ENCODE assay signal across 9 cellular contexts in genomic region chr2:55052087-55053061, GRCh38. TPM values are rescaled to one million over a fixed set of nuclear protein-coding genes. Genes with fewer than 3 reads are reported as not detected.
A peak's percentile ranks its signal among the peaks of the same experiment; 100 is the strongest.
DNase-seq lines count a peak whose midpoint lies in the region; ATAC-seq and TF ChIP-seq lines count a peak whose summit lies in the region.
"Had no signal": no experiment of that assay in that cellular context is flagged by ENCODE, and none has a peak within 500 bp of the region (broad histone marks: within the 10 kb centered on the region; RNA-seq: fewer than 3 reads in every experiment).

No MANE protein-coding gene starts in this region.

- H2AFZ ChIP-seq in OCI-LY7 (ENCODE audit: low read length), result peak overlapping the region; percentile 87

- H3K36me3 ChIP-seq in OCI-LY7 (ENCODE audit: insufficient read depth, low read length) (0 out of 2 replicates have a peak, but pooled peaks cover 3% of the 10 kb centered on the region), esophagus squamous epithelium (no peaks in the 10 kb centered on the region), ovary (no peaks in the 10 kb centered on the region), H7 (replicated peaks; ENCODE audit: control insufficient read depth, insufficient read depth, low read length) (no peaks in the 10 kb centered on the region)

- H3K9me3 Mint-ChIP-seq in activated CD4-positive, alpha-beta T cell treated with anti-CD3 and anti-CD28 coated beads, Interleukin-2, amount 10 ng/mL, durations not matched to agents 24 days and 14 days, result no peaks in the 10 kb centered on the region
- H3K9me3 Mint-ChIP-seq in stimulated activated naive CD8-positive, alpha-beta T cell treated with anti-CD3 and anti-CD28 coated beads, Interleukin-15, amount 100 ng/mL, for 72 hours, result no peaks in the 10 kb centered on the region

- H3K9me3 ChIP-seq in OCI-LY7 (ENCODE audit: low read length), result no peaks in the 10 kb centered on the region
- H3K9me3 ChIP-seq in esophagus squamous epithelium, result no peaks in the 10 kb centered on the region
- H3K9me3 ChIP-seq in ovary, result no peaks in the 10 kb centered on the region

- WGBS in esophagus squamous epithelium, 2 donors, result 56 to 58% methylated on average over 7 of the region's 7 CpGs
- 67 to 73% (median 71%) methylated on average over 7 of the region's 7 CpGs for WGBS in ovary, 3 donors

- H3K4me1 Mint-ChIP-seq in activated CD4-positive, alpha-beta T cell treated with anti-CD3 and anti-CD28 coated beads, Interleukin-2, amount 10 ng/mL, durations not matched to agents 24 days and 14 days, result peaks cover 37% of the 10 kb centered on the region
- H3K4me1 Mint-ChIP-seq in stimulated activated naive CD8-positive, alpha-beta T cell treated with anti-CD3 and anti-CD28 coated beads, Interleukin-15, amount 100 ng/mL, for 72 hours, result peaks cover 31% of the 10 kb centered on the region

- DNase-seq in activated CD4-positive, alpha-beta T cell treated with anti-CD3 and anti-CD28 coated beads, Interleukin-2, amount 10 ng/mL, durations not matched to agents 24 days and 14 days, result no peak
- DNase-seq in activated CD4-positive, alpha-beta T cell treated with anti-CD3 and anti-CD28 coated beads, Interleukin-2, amount 50 U/mL, for 4 hours, result no peak
- peak; percentile 40 for DNase-seq in OCI-LY7 (ENCODE audit: low spot score)
- no peak for DNase-seq in esophagus squamous epithelium (lab: John Stamatoyannopoulos, UW)
- DNase-seq in stimulated activated naive CD8-positive, alpha-beta T cell treated with anti-CD3 and anti-CD28 coated beads, Interleukin-15, amount 100 ng/mL, for 72 hours, result no peak
- no peak for DNase-seq in HEK293T (ENCODE audit: extremely low spot score)
- DNase-seq in ovary, result no peak
- no peak for DNase-seq in H7
- DNase-seq: activated CD4-positive, alpha-beta T cell treated with anti-CD3 and anti-CD28 coated beads for 1 hour had no signal

- H3K79me2 ChIP-seq in OCI-LY7 (ENCODE audit: insufficient read depth, low read depth, low read length), result peaks cover 46% of the 10 kb centered on the region

- TF ChIP-seq POLR2A in esophagus squamous epithelium (IDR thresholded peaks at IDR 0.05) (no peak), ovary (IDR thresholded peaks at IDR 0.05) (no peak)

- peak overlapping the region; percentile 89 for H3K27ac ChIP-seq in OCI-LY7 (ENCODE audit: low read depth, low read length, poor library complexity, severe bottlenecking)
- peak overlapping the region; percentile 99 to 100 (median 100) for H3K27ac ChIP-seq in esophagus squamous epithelium
- peak overlapping the region in 1 of 2 donors; percentile 92 for H3K27ac ChIP-seq in ovary

- peak overlapping the region; percentile 75 for H3K4me3 ChIP-seq in OCI-LY7 (ENCODE audit: low read depth, low read length, poor library complexity, severe bottlenecking)
- peak overlapping the region in 1 of 4 donors; percentile 81 for H3K4me3 ChIP-seq in esophagus squamous epithelium
- no peak overlapping the region for H3K4me3 ChIP-seq in ovary
- no peak overlapping the region for H3K4me3 ChIP-seq in H7 (ENCODE audit: insufficient read depth, low read depth, low read length)

- peaks cover 3% of the 10 kb centered on the region for H3K36me3 Mint-ChIP-seq in activated CD4-positive, alpha-beta T cell treated with anti-CD3 and anti-CD28 coated beads, Interleukin-2, amount 10 ng/mL, durations not matched to agents 24 days and 14 days (ENCODE audit: low read depth)

- H3K27me3 ChIP-seq in esophagus squamous epithelium (no peaks in the 10 kb centered on the region), ovary (no peaks in the 10 kb centered on the region), H7 (ENCODE audit: control insufficient read depth, insufficient read depth, low read length) (no peaks in the 10 kb centered on the region)

- CTCF ChIA-PET in OCI-LY7 (lab: Charles Lee; ENCODE audit: unreplicated experiment) (interaction anchor here (0.6 kb wide), 1 partner anchor 105 kb away, joined by 4 read pairs; no protein-coding TSS in a partner anchor), HEK293T (lab: Yijun Ruan, JAX) (no interaction called here)

- no TSS peak for BruUV-seq in OCI-LY7 (replicated peaks; lab: Mats Ljungman, UMichigan)

- H3K27me3 Mint-ChIP-seq in activated CD4-positive, alpha-beta T cell treated with anti-CD3 and anti-CD28 coated beads, Interleukin-2, amount 10 ng/mL, durations not matched to agents 24 days and 14 days, result no peaks in the 10 kb centered on the region
- no peaks in the 10 kb centered on the region for H3K27me3 Mint-ChIP-seq in stimulated activated naive CD8-positive, alpha-beta T cell treated with anti-CD3 and anti-CD28 coated beads, Interleukin-15, amount 100 ng/mL, for 72 hours

- peak overlapping the region; percentile 95 for H3K4me2 ChIP-seq in OCI-LY7 (ENCODE audit: low read length)

- peak; percentile 41; the same call in 1 of the 2 replicates for TF ChIP-seq CTCF in OCI-LY7 (conservative IDR thresholded peaks at IDR 0.05; ENCODE audit: low read length)
- no peak for TF ChIP-seq CTCF in esophagus squamous epithelium (IDR thresholded peaks at IDR 0.05)
- TF ChIP-seq CTCF in ovary (IDR thresholded peaks at IDR 0.05), result no peak

- H3K27ac Mint-ChIP-seq in activated CD4-positive, alpha-beta T cell treated with anti-CD3 and anti-CD28 coated beads, Interleukin-2, amount 10 ng/mL, durations not matched to agents 24 days and 14 days, result no peak overlapping the region
- no peak overlapping the region for H3K27ac Mint-ChIP-seq in stimulated activated naive CD8-positive, alpha-beta T cell treated with anti-CD3 and anti-CD28 coated beads, Interleukin-15, amount 100 ng/mL, for 72 hours

- H4K20me1 ChIP-seq in OCI-LY7 (ENCODE audit: insufficient read depth, low read length), result peaks cover 10% of the 10 kb centered on the region; the same call in 1 of the 2 replicates

- POLR2A ChIA-PET in OCI-LY7 (lab: Charles Lee) (interaction anchor here (0.7 to 2.2 kb wide), 9 partner anchors 10 to 165 kb away, joined by 3 to 18 read pairs (median 3); no protein-coding TSS in a partner anchor), HEK293T (lab: Yijun Ruan, JAX) (interaction anchor here (0.6 to 4.2 kb wide), 3 partner anchors 16 to 330 kb away, joined by 3 to 40 read pairs (median 3); no protein-coding TSS in a partner anchor)

- intact Hi-C loops in activated CD4-positive, alpha-beta T cell treated with anti-CD3 and anti-CD28 coated beads, Interleukin-2, amount 10 ng/mL, durations not matched to agents 24 days and 14 days (cut with micrococcal nuclease), result loop anchor here (5.0 kb wide), 4 partner anchors 150 to 480 kb away; partner anchors contain the start of gene EML6
- intact Hi-C loops in OCI-LY7 (cut with micrococcal nuclease; ENCODE audit: unreplicated experiment), result no loop called here
- intact Hi-C loops in esophagus squamous epithelium (cut with DNase I), result no loop called here
- intact Hi-C loops in ovary (cut with DNase I), result loop anchor here in 2 of 4 donors (5.0 to 10.0 kb wide), 2 partner anchors 50 to 62 kb away; no protein-coding TSS in a partner anchor

- no peaks in the 10 kb centered on the region for H3K9me2 ChIP-seq in OCI-LY7 (ENCODE audit: insufficient read depth, low read length)

- no peak for TF ChIP-seq EP300 in ovary (IDR thresholded peaks at IDR 0.05)

- H3K4me3 Mint-ChIP-seq in activated CD4-positive, alpha-beta T cell treated with anti-CD3 and anti-CD28 coated beads, Interleukin-2, amount 10 ng/mL, durations not matched to agents 24 days and 14 days, result peak overlapping the region; percentile 23
- peak overlapping the region; percentile 48 to 97 for H3K4me3 Mint-ChIP-seq in stimulated activated naive CD8-positive, alpha-beta T cell treated with anti-CD3 and anti-CD28 coated beads, Interleukin-15, amount 100 ng/mL, for 72 hours

- peaks cover 53% of the 10 kb centered on the region for H3K4me1 ChIP-seq in OCI-LY7 (ENCODE audit: insufficient read depth, low read length, poor library complexity, severe bottlenecking)
- H3K4me1 ChIP-seq in esophagus squamous epithelium, result peaks cover 11 to 34% (median 12%) of the 10 kb centered on the region in 3 donors
- no peaks in the 10 kb centered on the region for H3K4me1 ChIP-seq in ovary (ENCODE audit: insufficient read depth)

- no peak for ATAC-seq in stimulated activated naive CD8-positive, alpha-beta T cell treated with anti-CD3 and anti-CD28 coated beads, Interleukin-15, amount 100 ng/mL, for 72 hours

TF ChIP-seq in HEK293T, 16 proteins besides CTCF, POLR2A, EP300 and RAD21:
- no peak for TF ChIP-seq SP1 (IDR thresholded peaks at IDR 0.05)
- TF ChIP-seq ZNF384 (IDR thresholded peaks at IDR 0.05), result no peak
- no peak for TF ChIP-seq PKNOX1 (IDR thresholded peaks at IDR 0.05)
- TF ChIP-seq L3MBTL2 (conservative IDR thresholded peaks at IDR 0.05), result no peak
- no peak for TF ChIP-seq BHLHE40 (IDR thresholded peaks at IDR 0.05; ENCODE audit: borderline replicate concordance)
- TF ChIP-seq CTBP1 (IDR thresholded peaks at IDR 0.05; ENCODE audit: borderline replicate concordance), result no peak
- no peak for TF ChIP-seq LEF1 (IDR thresholded peaks at IDR 0.05; ENCODE audit: borderline replicate concordance)
- no peak for TF ChIP-seq SUZ12 (IDR thresholded peaks at IDR 0.05)
- TF ChIP-seq ARNT (IDR thresholded peaks at IDR 0.05), result no peak
- TF ChIP-seq NFRKB (IDR thresholded peaks at IDR 0.05), result no peak
- TF ChIP-seq ELF4 (IDR thresholded peaks at IDR 0.05), result no peak
- TF ChIP-seq HDGF (IDR thresholded peaks at IDR 0.05; ENCODE audit: borderline replicate concordance), result no peak
- no peak for TF ChIP-seq FOXK2 (IDR thresholded peaks at IDR 0.05)
- TF ChIP-seq FOXA1 (IDR thresholded peaks at IDR 0.05), result no peak
- no peak for TF ChIP-seq TARDBP (IDR thresholded peaks at IDR 0.05)
- TF ChIP-seq FOXM1 (IDR thresholded peaks at IDR 0.05; ENCODE audit: borderline replicate concordance), result no peak

RNA-seq across cellular contexts. Expression of gene RTN4, which starts 2.1 kb away (rescaled TPM):
- total RNA-seq in activated CD4-positive, alpha-beta T cell treated with anti-CD3 and anti-CD28 coated beads, Interleukin-2, amount 10 ng/mL, durations not matched to agents 24 days and 14 days, result 86.9 and 90.1 TPM in 2 replicates
- total RNA-seq in OCI-LY7 (2014; rRNA removed; shearing (Covaris generic)), result 27.5 and 36.5 TPM in 2 replicates
- total RNA-seq in OCI-LY7 (2022), result 74.1 and 75.2 TPM in 2 replicates
- total RNA-seq in esophagus squamous epithelium, result 100 to 1,000 TPM in 3 of 4 donors, 10 to 100 TPM in 1; 95.8 to 179 (median 129) TPM
- total RNA-seq in ovary, result 100 to 1,000 TPM; 118 to 275 (median 200) TPM
- polyA plus RNA-seq in ovary, result 100 to 1,000 TPM; 110 to 334 TPM
- total RNA-seq in H7 (2014; rRNA removed; shearing (Covaris generic)), result 131 and 136 TPM in 2 replicates
